ENCODE assay signal across 23 cellular contexts in genomic region chr6:84910881-84911607, GRCh38.
DNase-seq lines count a peak whose midpoint lies in the region; ATAC-seq, FAIRE-seq and TF ChIP-seq lines count a peak whose summit lies in the region.
"Had no signal": no experiment of that assay in that cellular context is flagged by ENCODE, and none has a peak within 500 bp of the region (broad histone marks: within the 10 kb centered on the region; RNA-seq: fewer than 3 reads in every experiment).

No MANE protein-coding gene starts in this region.

- no peaks in the 10 kb centered on the region for H3K4me1 Mint-ChIP-seq in activated naive CD4-positive, alpha-beta T cell treated with anti-CD3 and anti-CD28 coated beads, Interleukin-2, amount 10 ng/mL, durations not matched to agents 7 days and 5 days
- H3K4me1 Mint-ChIP-seq: CD14-positive monocyte; CD8-positive, alpha-beta memory T cell had no signal

- ATAC-seq in left lobe of liver (peak; percentile 72), HG02759 (IDR thresholded peaks at IDR 0.05; ENCODE audit: unreplicated experiment) (no peak)
- ATAC-seq: Panc1 had no signal

- peak overlapping the region; percentile 71 for H3K27ac ChIP-seq in VCaP
- no peak overlapping the region for H3K27ac ChIP-seq in small intestine (ENCODE audit: low read depth in 1 of 2, low read length in 1 of 2)

- H3K27ac Mint-ChIP-seq in activated naive CD4-positive, alpha-beta T cell treated with anti-CD3 and anti-CD28 coated beads, Interleukin-2, amount 10 ng/mL, durations not matched to agents 7 days and 5 days = no peak overlapping the region
- H3K27ac Mint-ChIP-seq: CD14-positive monocyte; CD8-positive, alpha-beta memory T cell had no signal

- no peak for FAIRE-seq in small intestine (lab: Jason Lieb, UNC)

- no peaks in the 10 kb centered on the region for H3K36me3 Mint-ChIP-seq in activated naive CD4-positive, alpha-beta T cell treated with anti-CD3 and anti-CD28 coated beads, Interleukin-2, amount 10 ng/mL, durations not matched to agents 7 days and 5 days
- H3K36me3 Mint-ChIP-seq: CD14-positive monocyte; CD8-positive, alpha-beta memory T cell had no signal

- DNase-seq in DMS53 (lab: John Stamatoyannopoulos, UW) = peak; percentile 8
- DNase-seq in left lobe of liver (ENCODE audit: low spot score) = no peak
- DNase-seq in small intestine = peak; percentile 0
- no peak for DNase-seq in activated naive CD4-positive, alpha-beta T cell treated with anti-CD3 and anti-CD28 coated beads, Interleukin-2, amount 10 ng/mL, durations not matched to agents 7 days and 5 days
- DNase-seq in NCI-H2171 treated with DMSO at 0.1 percent for 48 hours (lab: John Stamatoyannopoulos, UW) = no peak
- DNase-seq: BE2C; Calu3; CD8-positive, alpha-beta memory T cell; DMS153; GOT3; HCEC 1CT; IMR-90; KG1; MG63; NCI-H1694; NCI-H2029 treated with DMSO at 0.1 percent for 48 hours; NCI-H226; NCI-H510A; SHP77 treated with DMSO at 0.1 percent for 48 hours had no signal

- peaks cover 2% of the 10 kb centered on the region for H3K9me3 Mint-ChIP-seq in activated naive CD4-positive, alpha-beta T cell treated with anti-CD3 and anti-CD28 coated beads, Interleukin-2, amount 10 ng/mL, durations not matched to agents 7 days and 5 days
- H3K9me3 Mint-ChIP-seq: CD14-positive monocyte had no signal

- H3K4me3 ChIP-seq in small intestine (ENCODE audit: low read depth in 1 of 2, low read length in 2 of 2) = no peak overlapping the region
- H3K4me3 ChIP-seq: MG63 had no signal

- CTCF ChIA-PET in activated naive CD4-positive, alpha-beta T cell treated with anti-CD3 and anti-CD28 coated beads, Interleukin-2, amount 10 ng/mL, durations not matched to agents 7 days and 5 days (lab: Charles Lee) = no interaction called here

- peaks cover 0 to 2% of the 10 kb centered on the region in 2 donors for H3K4me1 ChIP-seq in small intestine (ENCODE audit: control insufficient read depth in 2 of 2, insufficient read depth in 1 of 2, low read depth in 1 of 2, low read length in 1 of 2)
- H3K4me1 ChIP-seq: BE2C had no signal

- no peaks in the 10 kb centered on the region for H3K27me3 ChIP-seq in small intestine (ENCODE audit: control insufficient read depth in 2 of 2, insufficient read depth in 2 of 2, low read length in 2 of 2)
- H3K27me3 ChIP-seq: BE2C, MG63 had no signal

- no peak overlapping the region for H3K4me3 Mint-ChIP-seq in activated naive CD4-positive, alpha-beta T cell treated with anti-CD3 and anti-CD28 coated beads, Interleukin-2, amount 10 ng/mL, durations not matched to agents 7 days and 5 days
- H3K4me3 Mint-ChIP-seq: CD14-positive monocyte; CD8-positive, alpha-beta memory T cell had no signal

- H3K36me3 ChIP-seq in small intestine (ENCODE audit: control insufficient read depth in 2 of 2, insufficient read depth in 2 of 2, low read length in 2 of 2) = no peaks in the 10 kb centered on the region
- H3K36me3 ChIP-seq: BE2C, MG63 had no signal

- no peaks in the 10 kb centered on the region for H3K9me3 ChIP-seq in small intestine (ENCODE audit: control insufficient read depth, low read depth)
- H3K9me3 ChIP-seq: BE2C, MG63 had no signal

- H3K27me3 Mint-ChIP-seq in activated naive CD4-positive, alpha-beta T cell treated with anti-CD3 and anti-CD28 coated beads, Interleukin-2, amount 10 ng/mL, durations not matched to agents 7 days and 5 days = no peaks in the 10 kb centered on the region

- WGBS in small intestine, 3 donors = 55 to 86% (median 63%) methylated on average over 2 of the region's 2 CpGs

- TF ChIP-seq CTCF in VCaP (conservative IDR thresholded peaks at IDR 0.05) = no peak

Comparison
In these comparisons a context has a peak if more than half of its experiments do, and no peak if none do; other contexts are left out.
1. DNase-seq: peak in DMS53 (single experiment) and small intestine (single experiment); none in left lobe of liver (single experiment), activated naive CD4-positive, alpha-beta T cell treated with anti-CD3 and anti-CD28 coated beads, Interleukin-2, amount 10 ng/mL, durations not matched to agents 7 days and 5 days (single experiment) and NCI-H2171 treated with DMSO at 0.1 percent for 48 hours (single experiment).